ENCODE assay signal across 9 cellular contexts in the genomic region with DNA sequence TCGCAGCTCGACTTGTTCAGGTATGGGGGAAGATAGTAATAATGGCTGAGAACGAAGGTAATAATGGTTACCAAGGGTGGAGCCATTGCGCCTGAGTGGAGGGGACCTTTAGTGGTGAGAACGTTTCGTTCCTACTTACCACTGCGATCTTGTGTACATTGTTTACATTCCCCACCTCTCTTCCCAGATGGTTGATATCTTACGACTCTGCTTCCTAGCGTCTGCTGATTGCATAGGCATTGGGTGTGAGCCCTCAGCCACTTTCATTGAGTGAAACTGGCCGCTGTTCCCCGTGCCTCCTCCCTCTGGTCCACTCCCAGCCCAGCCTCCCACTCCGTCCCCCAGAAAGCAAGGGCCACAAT. TPM values are rescaled to one million over a fixed set of nuclear protein-coding genes. Genes with fewer than 3 reads are reported as not detected.
DNase-seq lines count a peak whose midpoint lies in the region; ATAC-seq and TF ChIP-seq lines count a peak whose summit lies in the region.
"Had no signal": no experiment of that assay in that cellular context is flagged by ENCODE, and none has a peak within 500 bp of the region (broad histone marks: within the 10 kb centered on the region; RNA-seq: fewer than 3 reads in every experiment).

No MANE protein-coding gene starts in this region.

- 2 to 29% (median 3%) methylated on average over 8 to 12 of the region's 12 CpGs for WGBS in psoas muscle, 3 donors

- peak overlapping the region; percentile 85 for H3K4me3 ChIP-seq in fibroblast of pulmonary artery (replicated peaks; ENCODE audit: low read depth, low read length)
- H3K4me3 ChIP-seq in psoas muscle, result peak overlapping the region; percentile 85

- peak overlapping the region; percentile 99 for H3K27ac Mint-ChIP-seq in activated T-cell treated with anti-CD3 and anti-CD28 coated beads, Interleukin-2, amount 50 U/mL, for 72 hours

- H3K27me3 Mint-ChIP-seq in activated T-cell treated with anti-CD3 and anti-CD28 coated beads, Interleukin-2, amount 50 U/mL, for 72 hours (ENCODE audit: low read depth), result peaks cover 8% of the 10 kb centered on the region

- TF ChIP-seq CTCF in fibroblast of pulmonary artery (IDR thresholded peaks at IDR 0.05; ENCODE audit: low read length, missing control alignments) (no peak), psoas muscle (IDR thresholded peaks at IDR 0.05) (no peak)

- peaks cover 10% of the 10 kb centered on the region for H3K4me1 ChIP-seq in psoas muscle

- H3K4me3 Mint-ChIP-seq in activated T-cell treated with anti-CD3 and anti-CD28 coated beads, Interleukin-2, amount 50 U/mL, for 72 hours, result peak overlapping the region; percentile 90 to 98

- intact Hi-C loops in psoas muscle (cut with DNase I), result loop anchor here in 1 of 2 donors (10.0 kb wide), 1 partner anchor 301 kb away; no protein-coding TSS in a partner anchor

- H3K27ac ChIP-seq in psoas muscle, result peak overlapping the region; percentile 77

- peaks cover 0 to 14% of the 10 kb centered on the region in 2 donors for H3K36me3 ChIP-seq in psoas muscle (ENCODE audit: insufficient read depth in 1 of 2, low read depth in 1 of 2)

- ATAC-seq in activated T-cell treated with anti-CD3 and anti-CD28 coated beads, Interleukin-2, amount 50 U/mL, for 72 hours (replicated peaks in 1 of 2), result no peak
- ATAC-seq in HG03039 (IDR thresholded peaks at IDR 0.05; ENCODE audit: unreplicated experiment) (peak; percentile 25), psoas muscle (peak; percentile 4 to 40 (median 7))

- no peak for DNase-seq in activated T-cell treated with anti-CD3 and anti-CD28 coated beads, Interleukin-2, amount 50 U/mL, for 72 hours
- no peak for DNase-seq in activated T-cell treated with anti-CD3 and anti-CD28 coated beads, Interleukin-2, amount 50 U/mL, for 1 hour
- peak; percentile 21 for DNase-seq in SW480 (ENCODE audit: low spot score)
- peak; percentile 20 for DNase-seq in fibroblast of pulmonary artery (ENCODE audit: low read depth)
- no peak for DNase-seq in psoas muscle
- no peak for DNase-seq in NK-92 treated with Interleukin-12 subunit alpha and Interleukin-12 subunit beta, amount 100 ng/mL, for 24 hours (lab: John Stamatoyannopoulos, UW)
- no peak for DNase-seq in pons (ENCODE audit: low spot score)

- no peaks in the 10 kb centered on the region for H3K9me3 Mint-ChIP-seq in activated T-cell treated with anti-CD3 and anti-CD28 coated beads, Interleukin-2, amount 50 U/mL, for 72 hours

- H3K4me1 Mint-ChIP-seq in activated T-cell treated with anti-CD3 and anti-CD28 coated beads, Interleukin-2, amount 50 U/mL, for 72 hours (ENCODE audit: low read depth), result peaks cover 9% of the 10 kb centered on the region

- H3K9me3 ChIP-seq in psoas muscle, result no peaks in the 10 kb centered on the region

- peaks cover 0 to 4% (median 0%) of the 10 kb centered on the region in 3 donors for H3K27me3 ChIP-seq in psoas muscle (ENCODE audit: insufficient read depth in 3 of 3, low read length in 2 of 3)

- peaks cover 4 to 11% of the 10 kb centered on the region in 2 donors for H3K36me3 Mint-ChIP-seq in activated T-cell treated with anti-CD3 and anti-CD28 coated beads, Interleukin-2, amount 50 U/mL, for 72 hours (ENCODE audit: insufficient read depth in 2 of 2)

RNA-seq across cellular contexts. Expression of a gene that starts 0.8 kb away (rescaled TPM):
- total RNA-seq in activated T-cell treated with anti-CD3 and anti-CD28 coated beads, Interleukin-2, amount 50 U/mL, for 72 hours, result 10 to 100 TPM; 61.0 to 61.9 TPM
- total RNA-seq in psoas muscle, result 10 to 100 TPM; 45.0 to 60.6 (median 59.3) TPM
- 10 to 100 TPM; 73.9 to 81.5 (median 79.0) TPM for polyA plus RNA-seq in psoas muscle

RNA-seq across cellular contexts. Expression of a gene that starts 43.2 kb away (rescaled TPM):
- not detected for total RNA-seq in activated T-cell treated with anti-CD3 and anti-CD28 coated beads, Interleukin-2, amount 50 U/mL, for 72 hours
- not detected for total RNA-seq in psoas muscle
- polyA plus RNA-seq in psoas muscle, result not detected
- total RNA-seq: pulmonary artery endothelial cell had no signal

Comparison
In these comparisons a context has a peak if more than half of its experiments do, and no peak if none do; other contexts are left out.
1. ATAC-seq: peak in HG03039 (single experiment) and psoas muscle (4 of 4); none in activated T-cell treated with anti-CD3 and anti-CD28 coated beads, Interleukin-2, amount 50 U/mL, for 72 hours (0 of 2).
2. DNase-seq: peak in SW480 (single experiment) and fibroblast of pulmonary artery (single experiment); none in activated T-cell treated with anti-CD3 and anti-CD28 coated beads, Interleukin-2, amount 50 U/mL, for 72 hours (0 of 2), activated T-cell treated with anti-CD3 and anti-CD28 coated beads, Interleukin-2, amount 50 U/mL, for 1 hour (single experiment), psoas muscle (0 of 2), NK-92 treated with Interleukin-12 subunit alpha and Interleukin-12 subunit beta, amount 100 ng/mL, for 24 hours (single experiment) and pons (single experiment).